16 cellular contexts compared by ENCODE assay signal in genomic region chr4:145930592-145930991, GRCh38. TPM values are rescaled to one million over a fixed set of nuclear protein-coding genes. Genes with fewer than 3 reads are reported as not detected.
DNase-seq lines count a peak whose midpoint lies in the region; ATAC-seq and TF ChIP-seq lines count a peak whose summit lies in the region.
"Had no signal": no experiment of that assay in that cellular context is flagged by ENCODE, and none has a peak within 500 bp of the region (broad histone marks: within the 10 kb centered on the region; RNA-seq: fewer than 3 reads in every experiment).

No MANE protein-coding gene starts in this region.

- no TSS peak for BruUV-seq in A673 (replicated peaks; lab: Mats Ljungman, UMichigan)

- H3K4me3 ChIP-seq in GM12865 (ENCODE audit: low read depth, low read length) (no peak overlapping the region), choroid plexus epithelial cell (ENCODE audit: low read depth, low read length) (no peak overlapping the region), A673 (ENCODE audit: low read depth, low read length, poor library complexity, severe bottlenecking) (no peak overlapping the region)
- H3K4me3 ChIP-seq: BLaER1 treated with 17β-estradiol and CSF1 and Interleukin-3, amounts not matched to agents 10 nM and 100 nM had no signal

- H3K9me3 Mint-ChIP-seq in naive thymus-derived CD8-positive, alpha-beta T cell, result peaks cover 0 to 8% (median 1%) of the 10 kb centered on the region in 9 donors
- no peaks in the 10 kb centered on the region for H3K9me3 Mint-ChIP-seq in type B pancreatic cell

- H3K9me3 ChIP-seq in A673 (ENCODE audit: low read depth, low read length, poor library complexity, severe bottlenecking), result no peaks in the 10 kb centered on the region

- no peak overlapping the region for H3K4me3 Mint-ChIP-seq in naive thymus-derived CD8-positive, alpha-beta T cell
- no peak overlapping the region for H3K4me3 Mint-ChIP-seq in type B pancreatic cell
- H3K4me3 Mint-ChIP-seq: activated CD4-positive, alpha-beta T cell treated with anti-CD3 and anti-CD28 coated beads, Interleukin-2, amount 10 ng/mL, durations not matched to agents 7 days and 5 days; activated T-helper 1 cell treated with anti-CD3 and anti-CD28 coated beads, Interleukin-12 subunit alpha, Interleukin-12 subunit beta, Interleukin-2, Interleukin-4 antibody, amounts not matched to agents 30 ng/mL and 10 ng/mL and 1 ng/mL, durations not matched to agents 14 hours and 24 hours and 36 hours had no signal

- ATAC-seq in HG02885 (IDR thresholded peaks at IDR 0.05; ENCODE audit: poor library complexity, unreplicated experiment), result peak; percentile 56
- no peak for ATAC-seq in naive thymus-derived CD8-positive, alpha-beta T cell

- DNase-seq in GM12865 (ENCODE audit: low read depth) (peak; percentile 59), choroid plexus epithelial cell (ENCODE audit: low read depth) (peak; percentile 39), type B pancreatic cell (ENCODE audit: extremely low spot score, unreplicated experiment) (no peak), OCI-M1 (lab: John Stamatoyannopoulos, UW) (no peak), A673 (ENCODE audit: low spot score) (no peak), DMS153 treated with DMSO at 0.1 percent for 48 hours (lab: John Stamatoyannopoulos, UW; ENCODE audit: unreplicated experiment) (no peak)
- no peak for DNase-seq in naive thymus-derived CD8-positive, alpha-beta T cell
- DNase-seq: activated CD4-positive, alpha-beta T cell treated with anti-CD3 and anti-CD28 coated beads, Interleukin-2, amount 10 ng/mL, durations not matched to agents 7 days and 5 days; DMS79; NCI-H1694; NCI-H524 treated with DMSO at 0.1 percent for 48 hours; stimulated activated CD4-positive, alpha-beta T cell treated with anti-CD3 and anti-CD28 coated beads, Interleukin-15, amount 100 ng/mL, for 24 hours had no signal

- H3K4me1 Mint-ChIP-seq in naive thymus-derived CD8-positive, alpha-beta T cell, result peaks cover 27 to 92% (median 69%) of the 10 kb centered on the region in 4 donors
- H3K4me1 Mint-ChIP-seq in type B pancreatic cell (ENCODE audit: unreplicated experiment), result peaks cover 51% of the 10 kb centered on the region

- H3K27me3 ChIP-seq in A673 (replicated peaks; ENCODE audit: insufficient read depth, low read depth, low read length, poor library complexity), result no peaks in the 10 kb centered on the region
- H3K27me3 ChIP-seq: BLaER1 treated with 17β-estradiol and CSF1 and Interleukin-3, amounts not matched to agents 10 nM and 100 nM had no signal

- TF ChIP-seq CTCF in GM12865 (IDR thresholded peaks at IDR 0.05; ENCODE audit: insufficient read depth, low read depth, low read length, missing control alignments) (no peak), choroid plexus epithelial cell (conservative IDR thresholded peaks at IDR 0.05; ENCODE audit: low read depth, low read length) (no peak), type B pancreatic cell (conservative IDR thresholded peaks at IDR 0.05) (no peak), A673 (conservative IDR thresholded peaks at IDR 0.05; ENCODE audit: low read depth, low read length) (no peak)

- peaks cover 4 to 10% (median 8%) of the 10 kb centered on the region in 3 donors for H3K36me3 Mint-ChIP-seq in naive thymus-derived CD8-positive, alpha-beta T cell
- peaks cover 19% of the 10 kb centered on the region for H3K36me3 Mint-ChIP-seq in type B pancreatic cell

- no peaks in the 10 kb centered on the region for H3K36me3 ChIP-seq in A673 (ENCODE audit: insufficient read depth, low read length, poor library complexity, severe bottlenecking)

- no peaks in the 10 kb centered on the region for H3K27me3 Mint-ChIP-seq in naive thymus-derived CD8-positive, alpha-beta T cell
- H3K27me3 Mint-ChIP-seq in type B pancreatic cell, result no peaks in the 10 kb centered on the region
- H3K27me3 Mint-ChIP-seq: activated CD4-positive, alpha-beta T cell treated with anti-CD3 and anti-CD28 coated beads, Interleukin-2, amount 10 ng/mL, durations not matched to agents 7 days and 5 days had no signal

- POLR2A ChIA-PET in naive thymus-derived CD8-positive, alpha-beta T cell (lab: Charles Lee), result no interaction called here
- POLR2A ChIA-PET in A673 (lab: Charles Lee; ENCODE audit: low non-redundant PET), result interaction anchor here (0.6 kb wide), 2 partner anchors 70 to 88 kb away, joined by 3 read pairs; no protein-coding TSS in a partner anchor

- no peak overlapping the region for H3K27ac ChIP-seq in A673 (ENCODE audit: low read depth, low read length, poor library complexity, severe bottlenecking)
- H3K27ac ChIP-seq: BLaER1 treated with 17β-estradiol and CSF1 and Interleukin-3, amounts not matched to agents 10 nM and 100 nM; parathyroid adenoma had no signal

- CTCF ChIA-PET in A673 (lab: Charles Lee), result no interaction called here

- intact Hi-C loops in A673 (cut with micrococcal nuclease; ENCODE audit: unreplicated experiment), result no loop called here

- peaks cover 15% of the 10 kb centered on the region for H3K4me1 ChIP-seq in A673 (ENCODE audit: insufficient read depth, low read length, poor library complexity, severe bottlenecking)
- H3K4me1 ChIP-seq: parathyroid adenoma had no signal

- H3K27ac Mint-ChIP-seq in naive thymus-derived CD8-positive, alpha-beta T cell, result peak overlapping the region in 7 of 10 donors; percentile 31 to 84 (median 54)
- H3K27ac Mint-ChIP-seq in type B pancreatic cell, result no peak overlapping the region
- H3K27ac Mint-ChIP-seq: activated CD4-positive, alpha-beta T cell treated with anti-CD3 and anti-CD28 coated beads, Interleukin-2, amount 10 ng/mL, durations not matched to agents 7 days and 5 days had no signal

RNA-seq across cellular contexts. Expression of gene ZNF827, which starts 8.0 kb away (rescaled TPM):
- 10 to 100 TPM; 39.8 to 41.4 TPM for total RNA-seq in naive thymus-derived CD8-positive, alpha-beta T cell
- 1 to 10 TPM; 3.7 to 9.0 (median 7.1) TPM for polyA plus RNA-seq in naive thymus-derived CD8-positive, alpha-beta T cell
- total RNA-seq in type B pancreatic cell (ENCODE audit: low replicate concordance) (22.4 and 39.9 TPM in 2 replicates), A673 (2021) (18.4 and 20.0 TPM in 2 replicates)

Comparison
In these comparisons a context has a peak if more than half of its experiments do, and no peak if none do; other contexts are left out.
1. DNase-seq: peak in GM12865 (single experiment) and choroid plexus epithelial cell (single experiment); none in naive thymus-derived CD8-positive, alpha-beta T cell (0 of 10), type B pancreatic cell (single experiment), OCI-M1 (single experiment), A673 (single experiment) and DMS153 treated with DMSO at 0.1 percent for 48 hours (single experiment).